ENCODE assay signal across 28 cellular contexts in genomic region chr4:38871593-38871992, GRCh38. TPM values are rescaled to one million over a fixed set of nuclear protein-coding genes. Genes with fewer than 3 reads are reported as not detected.
DNase-seq lines count a peak whose midpoint lies in the region; TF ChIP-seq lines count a peak whose summit lies in the region.
"Had no signal": no experiment of that assay in that cellular context is flagged by ENCODE, and none has a peak within 500 bp of the region (broad histone marks: within the 10 kb centered on the region; RNA-seq: fewer than 3 reads in every experiment).

No MANE protein-coding gene starts in this region.

- intact Hi-C loops in esophagus squamous epithelium (cut with DNase I) (no loop called here), transverse colon (cut with DNase I; ENCODE audit: low total_unique reads) (no loop called here)

- H3K27me3 ChIP-seq in Karpas-422 (ENCODE audit: low read length) (no peaks in the 10 kb centered on the region), esophagus squamous epithelium (no peaks in the 10 kb centered on the region), transverse colon (no peaks in the 10 kb centered on the region)
- H3K27me3 ChIP-seq: gastroesophageal sphincter, neutrophil, SJCRH30 had no signal

- DNase-seq in Karpas-422: peak; percentile 38
- no peak for DNase-seq in esophagus squamous epithelium (lab: John Stamatoyannopoulos, UW)
- DNase-seq in neural crest cell (ENCODE audit: low read depth, low spot score): no peak
- no peak for DNase-seq in transverse colon
- DNase-seq in NCI-H1694 (lab: John Stamatoyannopoulos, UW): no peak
- no peak for DNase-seq in NCI-H1105 treated with DMSO at 0.1 percent for 48 hours (lab: John Stamatoyannopoulos, UW)
- DNase-seq in SK-N-DZ (ENCODE audit: low spot score): no peak
- DNase-seq: activated CD4-positive, alpha-beta memory T cell treated with anti-CD3 and anti-CD28 coated beads for 36 hours; activated CD8-positive, alpha-beta memory T cell treated with anti-CD3 and anti-CD28 coated beads, Interleukin-2, amount 50 U/mL, for 4 hours; activated naive CD4-positive, alpha-beta T cell treated with anti-CD3 and anti-CD28 coated beads, Interleukin-2, amount 50 U/mL, for 16 hours; amygdala; Calu3; effector memory CD8-positive, alpha-beta T cell; hippocampal formation; immature natural killer cell; MM.1S; NCI-H1417; NCI-H2081; NCI-H2227 treated with DMSO at 0.1 percent for 48 hours; SJCRH30; T-cell had no signal

- H3K9me3 Mint-ChIP-seq in neural crest cell: peaks cover 9% of the 10 kb centered on the region
- H3K9me3 Mint-ChIP-seq: activated CD4-positive, alpha-beta memory T cell treated with anti-CD3 and anti-CD28 coated beads for 36 hours; activated T-helper 17 cell treated with anti-CD3 and anti-CD28 coated beads, Interleukin-2, amount 50 U/mL, for 72 hours; effector memory CD8-positive, alpha-beta T cell; immature natural killer cell; stimulated activated naive CD8-positive, alpha-beta T cell treated with anti-CD3 and anti-CD28 coated beads, Interleukin-15, Interleukin-2, amounts not matched to agents 100 ng/mL and 50 ng/mL, for 24 hours; T-cell had no signal

- no peak overlapping the region for H3K27ac Mint-ChIP-seq in neural crest cell (ENCODE audit: unreplicated experiment)
- H3K27ac Mint-ChIP-seq: activated CD4-positive, alpha-beta memory T cell treated with anti-CD3 and anti-CD28 coated beads for 36 hours; activated T-helper 17 cell treated with anti-CD3 and anti-CD28 coated beads, Interleukin-2, amount 50 U/mL, for 72 hours; effector memory CD8-positive, alpha-beta T cell; immature natural killer cell; progenitor cell of endocrine pancreas; stimulated activated naive CD8-positive, alpha-beta T cell treated with anti-CD3 and anti-CD28 coated beads, Interleukin-15, Interleukin-2, amounts not matched to agents 100 ng/mL and 50 ng/mL, for 24 hours; T-cell had no signal

- H3K4me3 Mint-ChIP-seq in neural crest cell: peak overlapping the region; percentile 33
- H3K4me3 Mint-ChIP-seq: activated CD4-positive, alpha-beta memory T cell treated with anti-CD3 and anti-CD28 coated beads for 36 hours; activated T-helper 17 cell treated with anti-CD3 and anti-CD28 coated beads, Interleukin-2, amount 50 U/mL, for 72 hours; CD14-positive monocyte; effector memory CD8-positive, alpha-beta T cell; immature natural killer cell; stimulated activated naive CD8-positive, alpha-beta T cell treated with anti-CD3 and anti-CD28 coated beads, Interleukin-15, Interleukin-2, amounts not matched to agents 100 ng/mL and 50 ng/mL, for 24 hours; T-cell had no signal

- H3K27me3 Mint-ChIP-seq in neural crest cell (ENCODE audit: low read depth): peaks cover 5% of the 10 kb centered on the region
- H3K27me3 Mint-ChIP-seq: progenitor cell of endocrine pancreas had no signal

- TF ChIP-seq POLR2A in esophagus squamous epithelium (IDR thresholded peaks at IDR 0.05): no peak
- TF ChIP-seq POLR2A in transverse colon (IDR thresholded peaks at IDR 0.05): no peak

- TF ChIP-seq EP300 in transverse colon (IDR thresholded peaks at IDR 0.05; ENCODE audit: low read depth): no peak

- H3K4me1 ChIP-seq in Karpas-422 (ENCODE audit: low read length): peaks cover 12% of the 10 kb centered on the region
- peaks cover 9 to 68% (median 39%) of the 10 kb centered on the region in 3 donors for H3K4me1 ChIP-seq in esophagus squamous epithelium
- H3K4me1 ChIP-seq in transverse colon: peaks cover 14 to 60% (median 45%) of the 10 kb centered on the region in 4 donors

- no peak overlapping the region for H2AFZ ChIP-seq in Karpas-422 (ENCODE audit: low read length)

- no peaks in the 10 kb centered on the region for H3K36me3 ChIP-seq in Karpas-422 (ENCODE audit: insufficient read depth, low read length)
- peaks cover 0 to 12% (median 0%) of the 10 kb centered on the region in 3 donors for H3K36me3 ChIP-seq in esophagus squamous epithelium
- no peaks in the 10 kb centered on the region for H3K36me3 ChIP-seq in transverse colon
- H3K36me3 ChIP-seq: neutrophil had no signal

- no peaks in the 10 kb centered on the region for H4K20me1 ChIP-seq in Karpas-422 (ENCODE audit: insufficient read depth, low read depth, low read length)

- no peaks in the 10 kb centered on the region for H3K79me2 ChIP-seq in Karpas-422 (ENCODE audit: low read length)

- H3K27ac ChIP-seq in Karpas-422 (ENCODE audit: low read length) (no peak overlapping the region), esophagus squamous epithelium (peak overlapping the region; percentile 19 to 98 (median 75)), transverse colon (peak overlapping the region; percentile 93 to 98 (median 97))
- H3K27ac ChIP-seq: coronary artery, neutrophil, SJCRH30 had no signal

- no peak overlapping the region for H3K4me2 ChIP-seq in Karpas-422 (ENCODE audit: low read depth, low read length, poor library complexity, severe bottlenecking)

- in situ Hi-C loops in transverse colon (cut with MboI; ENCODE audit: low pct_ligation_motif_present in 1 of 4, low pct_unique_long_range_greater_than_20kb in 1 of 4, low sequenced_read_pairs in 3 of 4): no loop called here

- no peak overlapping the region for H3K9ac ChIP-seq in Karpas-422 (ENCODE audit: low read length)

- H3K4me1 Mint-ChIP-seq in neural crest cell: peaks cover 35% of the 10 kb centered on the region

- H3K36me3 Mint-ChIP-seq in neural crest cell (ENCODE audit: low read depth): peaks cover 7% of the 10 kb centered on the region
- H3K36me3 Mint-ChIP-seq: activated CD4-positive, alpha-beta memory T cell treated with anti-CD3 and anti-CD28 coated beads for 36 hours; immature natural killer cell; T-cell had no signal

- TF ChIP-seq CTCF in esophagus squamous epithelium (IDR thresholded peaks at IDR 0.05) (no peak), neural crest cell (conservative IDR thresholded peaks at IDR 0.05) (no peak), transverse colon (IDR thresholded peaks at IDR 0.05) (no peak)

- H3K9me2 ChIP-seq in Karpas-422 (replicated peaks; ENCODE audit: insufficient read depth, low read length): no peaks in the 10 kb centered on the region

- 67 to 75% methylated on average over 1 of the region's 1 CpG for WGBS in esophagus squamous epithelium, 2 donors
- WGBS in transverse colon (ENCODE audit: low coverage in 1 of 2), 2 donors: 80 to 100% methylated on average over 1 of the region's 1 CpG

- H3K4me3 ChIP-seq in Karpas-422 (ENCODE audit: low read length): no peak overlapping the region
- H3K4me3 ChIP-seq in esophagus squamous epithelium: no peak overlapping the region
- H3K4me3 ChIP-seq in transverse colon: no peak overlapping the region
- H3K4me3 ChIP-seq: coronary artery, gastroesophageal sphincter, SJCRH30 had no signal

- no peaks in the 10 kb centered on the region for H3K9me3 ChIP-seq in Karpas-422 (ENCODE audit: low read length)
- H3K9me3 ChIP-seq in esophagus squamous epithelium: no peaks in the 10 kb centered on the region
- H3K9me3 ChIP-seq in transverse colon: no peaks in the 10 kb centered on the region
- H3K9me3 ChIP-seq: gastroesophageal sphincter, neutrophil had no signal

RNA-seq across cellular contexts. Expression of gene FAM114A1, which starts 4.0 kb away (rescaled TPM):
- 1.6 and 4.1 TPM in 2 replicates for total RNA-seq in Karpas-422 (2014; rRNA removed; shearing (Covaris generic); ENCODE audit: low replicate concordance)
- total RNA-seq in esophagus squamous epithelium (10 to 100 TPM; 36.7 to 80.9 (median 69.2) TPM), neural crest cell (11.3 and 13.4 TPM in 2 replicates), transverse colon (100 to 1,000 TPM in 3 of 4 donors, 10 to 100 TPM in 1; 52.4 to 121 (median 115) TPM)
- polyA plus RNA-seq in SK-N-DZ (2014; cell fraction: cytosol; rRNA removed): 5.1 and 10.9 TPM in 2 replicates
- 6.9 and 13.3 TPM in 2 replicates for polyA plus RNA-seq in SK-N-DZ (2014; cell fraction: nucleus; rRNA removed)
- polyA plus RNA-seq: immature natural killer cell had no signal

RNA-seq across cellular contexts. Expression of gene TLR6, which starts 15.0 kb away (rescaled TPM):
- total RNA-seq in Karpas-422 (2014; rRNA removed; shearing (Covaris generic); ENCODE audit: low replicate concordance): 12.4 and 39.9 TPM in 2 replicates
- total RNA-seq in esophagus squamous epithelium (1 to 10 TPM; 1.1 to 3.3 (median 2.5) TPM), neural crest cell (0.11 and 0.19 TPM in 2 replicates), transverse colon (1 to 10 TPM; 1.6 to 5.9 (median 3.3) TPM)
- not detected in 2 replicates for polyA plus RNA-seq in SK-N-DZ (2014; cell fraction: cytosol; rRNA removed)
- not detected in 2 replicates for polyA plus RNA-seq in SK-N-DZ (2014; cell fraction: nucleus; rRNA removed)
